8 cellular contexts compared by ENCODE assay signal in genomic region chr6:139219271-139219729, GRCh38.
DNase-seq lines count a peak whose midpoint lies in the region; ATAC-seq and TF ChIP-seq lines count a peak whose summit lies in the region.

No MANE protein-coding gene starts in this region.

- H3K27ac Mint-ChIP-seq in T-helper 1 cell treated with Interleukin-12 subunit alpha and Interleukin-12 subunit beta and Interleukin-4 antibody, amounts not matched to agents 30 μg/mL and 1 μg/mL, for 36 hours, result peak overlapping the region; percentile 82

- peak overlapping the region; percentile 37 for H3K27ac ChIP-seq in right cardiac atrium (ENCODE audit: low read length)

- no peak overlapping the region for H3K4me3 ChIP-seq in right cardiac atrium (ENCODE audit: low read length)
- H3K4me3 ChIP-seq in retinal pigment epithelial cell (ENCODE audit: low read length), result no peak overlapping the region

- H3K4me3 Mint-ChIP-seq in T-helper 1 cell treated with Interleukin-12 subunit alpha and Interleukin-12 subunit beta and Interleukin-4 antibody, amounts not matched to agents 30 μg/mL and 1 μg/mL, for 36 hours, result peak overlapping the region; percentile 57

- H3K9me3 ChIP-seq in right cardiac atrium (ENCODE audit: control insufficient read depth, low read length), result no peaks in the 10 kb centered on the region

- intact Hi-C loops in right cardiac atrium (cut with DNase I), result loop anchor here in 3 of 4 donors (2.0 to 5.0 kb wide), 3 partner anchors 143 to 148 kb away; no protein-coding TSS in a partner anchor

- ATAC-seq in GM18505 (IDR thresholded peaks at IDR 0.05; ENCODE audit: unreplicated experiment) (peak; percentile 100), HG02938 (IDR thresholded peaks at IDR 0.05; ENCODE audit: unreplicated experiment) (peak; percentile 100), right cardiac atrium (peak; percentile 99 to 100)

- no peak for TF ChIP-seq POLR2A in GM18505 (IDR thresholded peaks at IDR 0.05; ENCODE audit: borderline replicate concordance, extremely low read depth, insufficient read depth, insufficient read length)

- peaks cover 6% of the 10 kb centered on the region for H3K9me3 Mint-ChIP-seq in T-helper 1 cell treated with Interleukin-12 subunit alpha and Interleukin-12 subunit beta and Interleukin-4 antibody, amounts not matched to agents 30 μg/mL and 1 μg/mL, for 36 hours

- DNase-seq in NCI-H146 (lab: John Stamatoyannopoulos, UW), result peak; percentile 98
- DNase-seq in amygdala (lab: John Stamatoyannopoulos, UW), result peak in 55 of 56 donors; percentile 6 to 88 (median 66)
- peak; percentile 85 to 94 (median 91) for DNase-seq in right cardiac atrium
- DNase-seq in retinal pigment epithelial cell (ENCODE audit: low read depth), result peak; percentile 63
- no peak for DNase-seq in cerebellar nuclear complex (lab: John Stamatoyannopoulos, UW)

- TF ChIP-seq CTCF in retinal pigment epithelial cell (conservative IDR thresholded peaks at IDR 0.05; ENCODE audit: low read depth, low read length), result peak; percentile 90

- peaks cover 11% of the 10 kb centered on the region for H3K4me1 Mint-ChIP-seq in T-helper 1 cell treated with Interleukin-12 subunit alpha and Interleukin-12 subunit beta and Interleukin-4 antibody, amounts not matched to agents 30 μg/mL and 1 μg/mL, for 36 hours (ENCODE audit: low read depth)

- H3K4me1 ChIP-seq in right cardiac atrium (ENCODE audit: control insufficient read depth, insufficient read depth, low read length), result no peaks in the 10 kb centered on the region

- H3K36me3 Mint-ChIP-seq in T-helper 1 cell treated with Interleukin-12 subunit alpha and Interleukin-12 subunit beta and Interleukin-4 antibody, amounts not matched to agents 30 μg/mL and 1 μg/mL, for 36 hours (ENCODE audit: low read depth), result no peaks in the 10 kb centered on the region

- no peaks in the 10 kb centered on the region for H3K27me3 ChIP-seq in right cardiac atrium (ENCODE audit: control insufficient read depth, insufficient read depth)

- WGBS in right cardiac atrium, result 4% methylated on average over 7 of the region's 7 CpGs

- no peaks in the 10 kb centered on the region for H3K27me3 Mint-ChIP-seq in T-helper 1 cell treated with Interleukin-12 subunit alpha and Interleukin-12 subunit beta and Interleukin-4 antibody, amounts not matched to agents 30 μg/mL and 1 μg/mL, for 36 hours (ENCODE audit: low read depth)

Comparison
In these comparisons a context has a peak if more than half of its experiments do, and no peak if none do; other contexts are left out.
1. DNase-seq: peak in NCI-H146 (single experiment), amygdala (55 of 56), right cardiac atrium (3 of 3) and retinal pigment epithelial cell (single experiment); none in cerebellar nuclear complex (0 of 2).
2. Peak in every context shown above with its lines, with median percentiles within 50 percentile points of each other: ATAC-seq.